In genomic region chr5:175444060-175444904, GRCh38 we compare ENCODE assay signal across 9 cellular contexts. TPM values are rescaled to one million over a fixed set of nuclear protein-coding genes. Genes with fewer than 3 reads are reported as not detected.
DNase-seq lines count a peak whose midpoint lies in the region; ATAC-seq, FAIRE-seq and TF ChIP-seq lines count a peak whose summit lies in the region.
"Had no signal": no experiment of that assay in that cellular context is flagged by ENCODE, and none has a peak within 500 bp of the region (broad histone marks: within the 10 kb centered on the region; RNA-seq: fewer than 3 reads in every experiment).

Gene DRD1 (minus strand): TSS chr5:175444182. CDS start chr5:175443099, 1,083 bp downstream.

- TF ChIP-seq POLR2A in GM12891 (IDR thresholded peaks at IDR 0.05; ENCODE audit: low read depth, low read length) (no peak), testis (IDR thresholded peaks at IDR 0.05) (no peak)

- ATAC-seq in esophagus mucosa (peak; percentile 72), HG02885 (IDR thresholded peaks at IDR 0.05; ENCODE audit: poor library complexity, unreplicated experiment) (no peak)

- no peak within 1 kb of the TSS for H3K27ac Mint-ChIP-seq in nephron progenitor cell

- no peaks in the 10 kb centered on the region for H3K36me3 ChIP-seq in testis (ENCODE audit: low read depth, missing control alignments)

- WGBS in testis, 2 donors, result 0% methylated on average over 17 of the region's 91 CpGs; no CpG with 5 or more reads in 1 of the 2 donors

- H3K27me3 ChIP-seq in testis, result no peaks in the 10 kb centered on the region

- no peaks in the 10 kb centered on the region for H3K4me1 ChIP-seq in testis

- DNase-seq in GM12891 (ENCODE audit: insufficient read length, low spot score), result peak; percentile 76
- DNase-seq in LNCaP clone FGC (ENCODE audit: low read depth), result no peak
- peak; percentile 41 for DNase-seq in activated T-cell treated with anti-CD3 and anti-CD28 coated beads for 24 hours (ENCODE audit: low read depth)
- DNase-seq in nephron progenitor cell, result peak; percentile 83
- DNase-seq in testis, result peak; percentile 37
- no peak for DNase-seq in mesenteric fat pad (ENCODE audit: low spot score)

- peak within 1 kb of the TSS; percentile 74 for H3K4me3 Mint-ChIP-seq in nephron progenitor cell

- no peak within 1 kb of the TSS for H3K4me3 ChIP-seq in LNCaP clone FGC (ENCODE audit: low read depth, low read length)
- H3K4me3 ChIP-seq in testis, result peak within 1 kb of the TSS in 1 of 2 donors; percentile 0

- intact Hi-C loops in testis (cut with DNase I; ENCODE audit: low total_unique reads), result loop anchor here (10.0 kb wide), 1 partner anchor 489 kb away; no protein-coding TSS in a partner anchor

- H3K9me3 ChIP-seq in testis, result no peaks in the 10 kb centered on the region

- H3K4me1 Mint-ChIP-seq in nephron progenitor cell, result peaks cover 3% of the 10 kb centered on the region

- no peak within 1 kb of the TSS for H3K27ac ChIP-seq in testis

- H3K36me3 Mint-ChIP-seq in nephron progenitor cell (ENCODE audit: low read depth), result no peaks in the 10 kb centered on the region

- peak; percentile 81 for TF ChIP-seq CTCF in LNCaP clone FGC (IDR thresholded peaks at IDR 0.05; ENCODE audit: control insufficient read depth, extremely low read depth, insufficient read depth)
- TF ChIP-seq CTCF in nephron progenitor cell (IDR thresholded peaks at IDR 0.05), result peak; percentile 65
- TF ChIP-seq CTCF in testis (IDR thresholded peaks at IDR 0.05), result peak; percentile 19 to 55 (median 35)

- peaks cover 3% of the 10 kb centered on the region for H3K9me3 Mint-ChIP-seq in nephron progenitor cell

- peak; percentile 20 for FAIRE-seq in GM12891 (lab: Jason Lieb, UNC)
- FAIRE-seq: endometrium had no signal

- peaks cover 86% of the 10 kb centered on the region for H3K27me3 Mint-ChIP-seq in nephron progenitor cell (ENCODE audit: low read depth, poor library complexity)

TF ChIP-seq in GM12891, 5 proteins besides CTCF, POLR2A, EP300 and RAD21:
- TF ChIP-seq PAX5 (IDR thresholded peaks at IDR 0.05; ENCODE audit: insufficient read depth, low read length, severe bottlenecking), result no peak
- no peak for TF ChIP-seq SPI1 (IDR thresholded peaks at IDR 0.05; ENCODE audit: low read depth, low read length)
- TF ChIP-seq TAF1 (IDR thresholded peaks at IDR 0.05; ENCODE audit: low read depth, low read length), result no peak
- TF ChIP-seq POU2F2 (IDR thresholded peaks at IDR 0.05; ENCODE audit: low read depth, low read length), result no peak
- no peak for TF ChIP-seq POLR2AphosphoS5 (IDR thresholded peaks at IDR 0.05; ENCODE audit: low read depth, low read length)

RNA-seq across cellular contexts. Expression of gene DRD1, which starts in this region (rescaled TPM):
- not detected for polyA plus RNA-seq in GM12891 (2012; ENCODE audit: low read depth, missing spikeins)
- not detected for total RNA-seq in esophagus mucosa
- under 1 TPM; 0.06 to 0.08 TPM for total RNA-seq in testis
- 0.21 TPM for polyA plus RNA-seq in testis (ENCODE audit: insufficient read depth, low read depth, low replicate concordance)
- total RNA-seq in mesenteric fat pad, result 1.1 TPM

Comparison
In these comparisons a context has a peak if more than half of its experiments do, and no peak if none do; other contexts are left out.
1. Peak in ATAC-seq in esophagus mucosa; RNA of the gene not detected or under 1 TPM.
2. Peak in DNase-seq in testis; RNA of the gene not detected or under 1 TPM.
3. DNase-seq: peak in GM12891 (single experiment), activated T-cell treated with anti-CD3 and anti-CD28 coated beads for 24 hours (single experiment) and nephron progenitor cell (single experiment); none in LNCaP clone FGC (single experiment) and mesenteric fat pad (single experiment).
4. Peak in every context shown above with its lines, with median percentiles within 50 percentile points of each other: CTCF ChIP-seq.